In genomic region chr17:17682737-17683675, GRCh38 we compare ENCODE assay signal across 7 cellular contexts. TPM values are rescaled to one million over a fixed set of nuclear protein-coding genes. Genes with fewer than 3 reads are reported as not detected.
DNase-seq lines count a peak whose midpoint lies in the region; ATAC-seq, FAIRE-seq and TF ChIP-seq lines count a peak whose summit lies in the region.

No MANE protein-coding gene starts in this region.

- H3K4me2 ChIP-seq in neural progenitor cell = peak overlapping the region; percentile 95

- H3K79me2 ChIP-seq in neural progenitor cell (ENCODE audit: low read depth) = peaks cover 48% of the 10 kb centered on the region

- peaks cover 2% of the 10 kb centered on the region for H3K36me3 Mint-ChIP-seq in neural progenitor cell

- no peaks in the 10 kb centered on the region for H3K27me3 ChIP-seq in Peyer's patch
- peaks cover 92% of the 10 kb centered on the region for H3K27me3 ChIP-seq in neural progenitor cell
- no peaks in the 10 kb centered on the region for H3K27me3 ChIP-seq in thymus (ENCODE audit: control insufficient read depth, insufficient read depth)

- DNase-seq in GM18507 (ENCODE audit: extremely low spot score, insufficient read length, low read depth) (no peak), Peyer's patch (peak; percentile 63 to 80 (median 79)), fibroblast of villous mesenchyme (ENCODE audit: low read depth) (peak; percentile 95), neural progenitor cell (ENCODE audit: low spot score) (peak; percentile 82)
- peak; percentile 37 for DNase-seq in activated effector memory CD4-positive, alpha-beta T cell treated with Interleukin-2 at 50 U/mL for 16 hours

- peak; percentile 9 for ATAC-seq in HG03095 (IDR thresholded peaks at IDR 0.05; ENCODE audit: unreplicated experiment)

- no peak for TF ChIP-seq CTCF in Peyer's patch (IDR thresholded peaks at IDR 0.05)
- TF ChIP-seq CTCF in fibroblast of villous mesenchyme (IDR thresholded peaks at IDR 0.05; ENCODE audit: insufficient read depth, low read depth, low read length) = no peak
- TF ChIP-seq CTCF in neural progenitor cell (IDR thresholded peaks at IDR 0.05) = no peak

- peak overlapping the region; percentile 70 to 93 (median 90) for H3K4me3 ChIP-seq in Peyer's patch
- peak overlapping the region; percentile 72 for H3K4me3 ChIP-seq in fibroblast of villous mesenchyme (ENCODE audit: low read depth, low read length)
- H3K4me3 ChIP-seq in neural progenitor cell = peak overlapping the region; percentile 74
- peak overlapping the region; percentile 83 for H3K4me3 ChIP-seq in thymus (ENCODE audit: low read length)

- H3K4me1 ChIP-seq in Peyer's patch (peaks cover 4 to 40% (median 8%) of the 10 kb centered on the region in 4 donors), neural progenitor cell (peaks cover 26% of the 10 kb centered on the region), thymus (ENCODE audit: control insufficient read depth, insufficient read depth, low read length) (peaks cover 8% of the 10 kb centered on the region)

- H3F3A ChIP-seq in neural progenitor cell (ENCODE audit: low read depth) = peaks cover 30% of the 10 kb centered on the region

- FAIRE-seq in GM18507 (lab: Jason Lieb, UNC) = peak; percentile 49

- no peaks in the 10 kb centered on the region for H3K9me3 ChIP-seq in Peyer's patch
- no peaks in the 10 kb centered on the region for H3K9me3 ChIP-seq in neural progenitor cell (ENCODE audit: low read depth)
- no peaks in the 10 kb centered on the region for H3K9me3 ChIP-seq in thymus (ENCODE audit: control insufficient read depth)

- no peaks in the 10 kb centered on the region for H3K9me3 Mint-ChIP-seq in neural progenitor cell

- H3K4me3 Mint-ChIP-seq in neural progenitor cell = peak overlapping the region; percentile 96

- H3K27me3 Mint-ChIP-seq in neural progenitor cell (ENCODE audit: insufficient read depth, low read depth) = peaks cover 11% of the 10 kb centered on the region

- peak overlapping the region; percentile 97 for H3K27ac Mint-ChIP-seq in neural progenitor cell

- H3K27ac ChIP-seq in Peyer's patch = peak overlapping the region; percentile 87 to 94 (median 93)
- no peak overlapping the region for H3K27ac ChIP-seq in neural progenitor cell
- peak overlapping the region; percentile 92 for H3K27ac ChIP-seq in thymus (ENCODE audit: low read depth)

- no peak overlapping the region for H2AFZ ChIP-seq in neural progenitor cell (replicated peaks)

- WGBS in thymus = 7% methylated on average over 57 of the region's 57 CpGs

- H3K4me1 Mint-ChIP-seq in neural progenitor cell = peaks cover 51% of the 10 kb centered on the region

- H3K9ac ChIP-seq in neural progenitor cell = no peak overlapping the region

- peaks cover 52% of the 10 kb centered on the region for H4K20me1 ChIP-seq in neural progenitor cell (ENCODE audit: low read depth)

- peak; percentile 15 to 20 for TF ChIP-seq POLR2A in Peyer's patch (IDR thresholded peaks at IDR 0.05)

- no peaks in the 10 kb centered on the region for H3K36me3 ChIP-seq in Peyer's patch
- H3K36me3 ChIP-seq in neural progenitor cell = no peaks in the 10 kb centered on the region
- H3K36me3 ChIP-seq in thymus (ENCODE audit: control insufficient read depth, insufficient read depth) = no peaks in the 10 kb centered on the region

RNA-seq across cellular contexts. Expression of gene RAI1, which starts 1.7 kb away (rescaled TPM):
- total RNA-seq in Peyer's patch = 10 to 100 TPM; 12.8 to 51.2 (median 47.6) TPM
- total RNA-seq in fibroblast of villous mesenchyme = 16.0 and 24.2 TPM in 2 replicates
- 18.0 and 27.4 TPM in 2 replicates for total RNA-seq in neural progenitor cell (ENCODE audit: low replicate concordance)
- 10.9 TPM for polyA plus RNA-seq in thymus
